In genomic region chr12:92038476-92038875, GRCh38 we compare ENCODE assay signal across 24 cellular contexts.
DNase-seq lines count a peak whose midpoint lies in the region; ATAC-seq and TF ChIP-seq lines count a peak whose summit lies in the region.
"Had no signal": no experiment of that assay in that cellular context is flagged by ENCODE, and none has a peak within 500 bp of the region (broad histone marks: within the 10 kb centered on the region; RNA-seq: fewer than 3 reads in every experiment).

No MANE protein-coding gene starts in this region.

- no peak overlapping the region for H4K5ac ChIP-seq in H9 (ENCODE audit: insufficient read length, low read depth, low read length)

- no peak overlapping the region for H2BK15ac ChIP-seq in H9 (ENCODE audit: low read depth, low read length)

- H3K9me3 Mint-ChIP-seq in CD4-positive, CD25-positive, alpha-beta regulatory T cell = peaks cover 0 to 7% (median 0%) of the 10 kb centered on the region in 7 donors
- no peaks in the 10 kb centered on the region for H3K9me3 Mint-ChIP-seq in H9
- peaks cover 0 to 14% (median 0%) of the 10 kb centered on the region in 9 donors for H3K9me3 Mint-ChIP-seq in naive thymus-derived CD8-positive, alpha-beta T cell
- H3K9me3 Mint-ChIP-seq: natural killer cell had no signal

- H2BK120ac ChIP-seq in H9 (ENCODE audit: low read depth, low read length, poor library complexity, severe bottlenecking) = no peak overlapping the region

- H3K14ac ChIP-seq in H9 (ENCODE audit: insufficient read depth, low read length) = no peak overlapping the region

- H3K79me1 ChIP-seq in H9 (ENCODE audit: insufficient read depth, low read depth, low read length, poor library complexity, severe bottlenecking) = no peaks in the 10 kb centered on the region

- no peak for ATAC-seq in CD4-positive, CD25-positive, alpha-beta regulatory T cell (ENCODE audit: low read depth in 2 of 2)
- ATAC-seq in T-helper 17 cell (no peak), HG03565 (IDR thresholded peaks at IDR 0.05; ENCODE audit: unreplicated experiment) (no peak)
- peak in 1 of 2 donors; percentile 19 for ATAC-seq in naive thymus-derived CD8-positive, alpha-beta T cell
- ATAC-seq: activated CD4-positive, alpha-beta T cell treated with anti-CD3 and anti-CD28 coated beads for 36 hours; gastroesophageal sphincter; natural killer cell; right cardiac atrium had no signal

- H3K4me2 ChIP-seq in H9 (ENCODE audit: insufficient read depth, insufficient read length, low read length) = no peak overlapping the region
- H3K4me2 ChIP-seq: SK-N-SH had no signal

- no peak overlapping the region for H4K91ac ChIP-seq in H9 (ENCODE audit: insufficient read length, low read depth, low read length)

- peak overlapping the region in 2 of 4 donors; percentile 27 to 58 for H3K4me3 Mint-ChIP-seq in CD4-positive, CD25-positive, alpha-beta regulatory T cell
- H3K4me3 Mint-ChIP-seq in H9 = no peak overlapping the region
- no peak overlapping the region for H3K4me3 Mint-ChIP-seq in T-helper 17 cell
- peak overlapping the region in 8 of 10 donors; percentile 10 to 82 (median 62) for H3K4me3 Mint-ChIP-seq in naive thymus-derived CD8-positive, alpha-beta T cell
- H3K4me3 Mint-ChIP-seq: activated CD4-positive, alpha-beta T cell treated with anti-CD3 and anti-CD28 coated beads for 36 hours; natural killer cell; T-helper 2 cell treated with Interferon-gamma antibody and Interleukin-4, amounts not matched to agents 5 μg/mL and 100 μg/mL, for 36 hours had no signal

- H3K36me3 Mint-ChIP-seq in CD4-positive, CD25-positive, alpha-beta regulatory T cell = peaks cover 7% of the 10 kb centered on the region
- H3K36me3 Mint-ChIP-seq in H9 (ENCODE audit: insufficient read depth in 1 of 3, low read depth in 3 of 3) (no peaks in the 10 kb centered on the region), T-helper 17 cell (ENCODE audit: low read depth) (peaks cover 2% of the 10 kb centered on the region)
- H3K36me3 Mint-ChIP-seq in naive thymus-derived CD8-positive, alpha-beta T cell = peaks cover 0 to 7% (median 0%) of the 10 kb centered on the region in 3 donors
- H3K36me3 Mint-ChIP-seq: natural killer cell had no signal

- H3K9ac ChIP-seq in H9 (ENCODE audit: extremely low read depth, insufficient read length, low read length) = no peak overlapping the region
- H3K9ac ChIP-seq: parathyroid adenoma, SK-N-SH had no signal

- POLR2A ChIA-PET in naive thymus-derived CD8-positive, alpha-beta T cell (lab: Charles Lee) = interaction anchor here (1.4 to 14.0 kb wide), 4 partner anchors 13 to 161 kb away, joined by 3 to 283 read pairs (median 23); partner anchors contain the start of gene BTG1

- H3K4me3 ChIP-seq in CD4-positive, CD25-positive, alpha-beta regulatory T cell (ENCODE audit: low read depth, low read length) = no peak overlapping the region
- H3K4me3 ChIP-seq: gastroesophageal sphincter, spleen had no signal

- no peaks in the 10 kb centered on the region for H3K23me2 ChIP-seq in H9 (ENCODE audit: insufficient read length, low read depth, low read length, poor library complexity, severe bottlenecking)

- H3K27me3 Mint-ChIP-seq in CD4-positive, CD25-positive, alpha-beta regulatory T cell = no peaks in the 10 kb centered on the region
- no peaks in the 10 kb centered on the region for H3K27me3 Mint-ChIP-seq in H9 (ENCODE audit: low read depth)
- H3K27me3 Mint-ChIP-seq in T-helper 17 cell = no peaks in the 10 kb centered on the region
- no peaks in the 10 kb centered on the region for H3K27me3 Mint-ChIP-seq in naive thymus-derived CD8-positive, alpha-beta T cell
- H3K27me3 Mint-ChIP-seq: activated CD4-positive, alpha-beta T cell treated with anti-CD3 and anti-CD28 coated beads for 36 hours had no signal

- H3K56ac ChIP-seq in H9 (ENCODE audit: insufficient read length, low read depth, low read length) = no peak overlapping the region

- H3K79me2 ChIP-seq in H9 (ENCODE audit: insufficient read depth, low read length) = no peaks in the 10 kb centered on the region
- H3K79me2 ChIP-seq: parathyroid adenoma had no signal

- no peaks in the 10 kb centered on the region for H3K36me3 ChIP-seq in CD4-positive, CD25-positive, alpha-beta regulatory T cell (ENCODE audit: control insufficient read depth, insufficient read depth, low read length)
- H3K36me3 ChIP-seq: brain microvascular endothelial cell, gastroesophageal sphincter, spleen had no signal

- WGBS in H9 (ENCODE audit: extremely low coverage, insufficient read length, low lambda C conversion rate) = no CpG with 5 or more reads among the region's 4 CpGs

- no peak overlapping the region for H2AK5ac ChIP-seq in H9 (ENCODE audit: insufficient read length, low read length)

- no peaks in the 10 kb centered on the region for H3K9me3 ChIP-seq in CD4-positive, CD25-positive, alpha-beta regulatory T cell (ENCODE audit: control insufficient read depth in 2 of 2, low read length in 2 of 2)
- H3K9me3 ChIP-seq in H9 (ENCODE audit: control insufficient read depth, low read depth, low read length) = no peaks in the 10 kb centered on the region
- peaks cover 2% of the 10 kb centered on the region for H3K9me3 ChIP-seq in T-helper 17 cell (ENCODE audit: control insufficient read depth, low read length, poor library complexity, severe bottlenecking)
- H3K9me3 ChIP-seq: gastroesophageal sphincter, SK-N-SH, spleen had no signal

- H3K27ac ChIP-seq in CD4-positive, CD25-positive, alpha-beta regulatory T cell (ENCODE audit: insufficient read depth, low read length, poor library complexity, severe bottlenecking) = no peak overlapping the region
- no peak overlapping the region for H3K27ac ChIP-seq in H9 (ENCODE audit: insufficient read length, low read depth, low read length)
- H3K27ac ChIP-seq: brain microvascular endothelial cell, gastroesophageal sphincter, parathyroid adenoma had no signal

- no peaks in the 10 kb centered on the region for H3K27me3 ChIP-seq in CD4-positive, CD25-positive, alpha-beta regulatory T cell (ENCODE audit: control insufficient read depth, insufficient read depth, low read length)
- no peaks in the 10 kb centered on the region for H3K27me3 ChIP-seq in H9 (ENCODE audit: insufficient read depth, low read length)
- H3K27me3 ChIP-seq: brain microvascular endothelial cell, gastroesophageal sphincter, spleen had no signal

- H3K4me1 Mint-ChIP-seq in CD4-positive, CD25-positive, alpha-beta regulatory T cell = peaks cover 52 to 95% (median 76%) of the 10 kb centered on the region in 4 donors
- peaks cover 36 to 43% of the 10 kb centered on the region in 2 experiments for H3K4me1 Mint-ChIP-seq in H9
- H3K4me1 Mint-ChIP-seq in T-helper 17 cell = peaks cover 49% of the 10 kb centered on the region
- H3K4me1 Mint-ChIP-seq in naive thymus-derived CD8-positive, alpha-beta T cell = peaks cover 33 to 95% (median 89%) of the 10 kb centered on the region in 4 donors

- no peak for TF ChIP-seq CTCF in H9 (conservative IDR thresholded peaks at IDR 0.05)

- H2AFZ ChIP-seq in H9 (ENCODE audit: low read length) = no peak overlapping the region
- H2AFZ ChIP-seq: parathyroid adenoma had no signal

- DNase-seq in CD4-positive, CD25-positive, alpha-beta regulatory T cell = no peak
- DNase-seq in H9 = no peak
- DNase-seq in T-helper 17 cell = no peak
- DNase-seq in naive thymus-derived CD8-positive, alpha-beta T cell = peak in 1 of 10 donors; percentile 22
- no peak for DNase-seq in stimulated activated CD4-positive, alpha-beta T cell treated with anti-CD3 and anti-CD28 coated beads, Interleukin-4, amount 100 ng/mL, for 24 hours
- DNase-seq in AG08395 (ENCODE audit: low spot score) = no peak
- no peak for DNase-seq in SW480 (ENCODE audit: low spot score)
- DNase-seq: ACHN; activated CD4-positive, alpha-beta T cell treated with anti-CD3 and anti-CD28 coated beads for 36 hours; activated CD8-positive, alpha-beta memory T cell treated with anti-CD3 and anti-CD28 coated beads for 24 hours; activated gamma-delta T cell treated with Interleukin-2 at 50 U/mL for 16 hours; brain microvascular endothelial cell; GOT3; KBM-7; natural killer cell; NCI-H1436; NCI-H2081 treated with DMSO at 0.1 percent for 48 hours; right cardiac atrium; SK-N-SH; spleen had no signal

- H3K18ac ChIP-seq in H9 (ENCODE audit: insufficient read length, low read depth, low read length) = no peak overlapping the region

- no peak overlapping the region for H3K23ac ChIP-seq in H9 (ENCODE audit: insufficient read length, low read depth, low read length)

- H4K8ac ChIP-seq in H9 (replicated peaks; ENCODE audit: insufficient read length, low read depth, low read length) = no peak overlapping the region

- H3K4ac ChIP-seq in H9 (ENCODE audit: low read depth, low read length) = no peak overlapping the region

- H2BK5ac ChIP-seq in H9 (ENCODE audit: insufficient read length, low read length) = no peak overlapping the region

- H3T11ph ChIP-seq in H9 (ENCODE audit: low read length) = no peak overlapping the region

- H2BK12ac ChIP-seq in H9 (ENCODE audit: insufficient read length, low read depth, low read length) = no peak overlapping the region

- no peaks in the 10 kb centered on the region for H4K20me1 ChIP-seq in H9 (ENCODE audit: control insufficient read depth, insufficient read depth, insufficient read length)

- H3K4me1 ChIP-seq in CD4-positive, CD25-positive, alpha-beta regulatory T cell (ENCODE audit: control insufficient read depth, insufficient read depth, low read length, poor library complexity, severe bottlenecking) = peaks cover 73% of the 10 kb centered on the region
- peaks cover 6% of the 10 kb centered on the region; the same call in 1 of the 2 replicates for H3K4me1 ChIP-seq in H9 (ENCODE audit: insufficient read depth, low read length)

- peak overlapping the region; percentile 80 to 98 (median 89) for H3K27ac Mint-ChIP-seq in CD4-positive, CD25-positive, alpha-beta regulatory T cell
- H3K27ac Mint-ChIP-seq in H9 = peak overlapping the region in 2 of 3 experiments; percentile 78 to 85; a peak in 2 of 7 replicates
- peak overlapping the region; percentile 100 for H3K27ac Mint-ChIP-seq in T-helper 17 cell
- peak overlapping the region; percentile 91 to 100 (median 98) for H3K27ac Mint-ChIP-seq in naive thymus-derived CD8-positive, alpha-beta T cell
- H3K27ac Mint-ChIP-seq: T-helper 2 cell treated with Interferon-gamma antibody and Interleukin-4, amounts not matched to agents 5 μg/mL and 100 μg/mL, for 36 hours had no signal

- no peak overlapping the region for H2BK20ac ChIP-seq in H9 (ENCODE audit: low read depth, low read length, poor library complexity, severe bottlenecking)

Comparison
In these comparisons a context has a peak if more than half of its experiments do, and no peak if none do; other contexts are left out.
1. H3K4me3 Mint-ChIP-seq: peak in naive thymus-derived CD8-positive, alpha-beta T cell (8 of 10); none in H9 (0 of 2) and T-helper 17 cell (single experiment).
2. Peak in every context shown above with its lines, with median percentiles within 50 percentile points of each other: H3K27ac Mint-ChIP-seq.